In genomic region chr5:43432486-43433365, GRCh38 we compare ENCODE assay signal across 11 cellular contexts. TPM values are rescaled to one million over a fixed set of nuclear protein-coding genes. Genes with fewer than 3 reads are reported as not detected.
A peak's percentile ranks its signal among the peaks of the same experiment; 100 is the strongest.
DNase-seq lines count a peak whose midpoint lies in the region; ATAC-seq and TF ChIP-seq lines count a peak whose summit lies in the region.
"Had no signal": no experiment of that assay in that cellular context is flagged by ENCODE, and none has a peak within 500 bp of the region (broad histone marks: within the 10 kb centered on the region; RNA-seq: fewer than 3 reads in every experiment).

No MANE protein-coding gene starts in this region.

- no peaks in the 10 kb centered on the region for H3K9me3 ChIP-seq in adrenal gland (replicated peaks in 1 of 3)
- no peaks in the 10 kb centered on the region for H3K9me3 ChIP-seq in hepatocyte (ENCODE audit: low read depth)
- no peaks in the 10 kb centered on the region for H3K9me3 ChIP-seq in thyroid gland
- H3K9me3 ChIP-seq: sigmoid colon had no signal

- H3K4me1 ChIP-seq in adrenal gland (replicated peaks in 1 of 2) (peaks cover 0 to 9% of the 10 kb centered on the region in 2 donors), hepatocyte (ENCODE audit: insufficient read depth) (peaks cover 6% of the 10 kb centered on the region), thyroid gland (peaks cover 28 to 64% of the 10 kb centered on the region in 2 donors)

- H3K27ac ChIP-seq in adrenal gland, result no peak overlapping the region
- H3K27ac ChIP-seq in hepatocyte, result peak overlapping the region; percentile 68
- peak overlapping the region; percentile 82 to 95 (median 92) for H3K27ac ChIP-seq in thyroid gland
- H3K27ac ChIP-seq: 22Rv1 had no signal

- TF ChIP-seq POLR2A in adrenal gland (IDR thresholded peaks at IDR 0.05), result no peak
- TF ChIP-seq POLR2A in thyroid gland (IDR thresholded peaks at IDR 0.05), result no peak

- ATAC-seq in GM19467 (IDR thresholded peaks at IDR 0.05; ENCODE audit: unreplicated experiment), result no peak
- ATAC-seq: SK-N-SH treated with all-trans-retinoic acid at 6 μM for 48 hours had no signal

- no peak overlapping the region for H2AFZ ChIP-seq in hepatocyte

- 45 to 71% (median 60%) methylated on average over 3 of the region's 3 CpGs for WGBS in adrenal gland, 4 donors
- 78% methylated on average over 3 of the region's 3 CpGs for WGBS in hepatocyte (ENCODE audit: low lambda C conversion rate, missing lambda C conversion rate)
- 42% methylated on average over 3 of the region's 3 CpGs for WGBS in thyroid gland, 2 donors

- H3K4me3 ChIP-seq in adrenal gland, result no peak overlapping the region
- H3K4me3 ChIP-seq in hepatocyte, result no peak overlapping the region
- no peak overlapping the region for H3K4me3 ChIP-seq in thyroid gland (replicated peaks in 1 of 3)
- H3K4me3 ChIP-seq: sigmoid colon had no signal

- no peak overlapping the region for H3K4me2 ChIP-seq in hepatocyte

- H3K36me3 ChIP-seq in adrenal gland (replicated peaks in 1 of 2) (no peaks in the 10 kb centered on the region), hepatocyte (replicated peaks; ENCODE audit: insufficient read depth, low read depth) (no peaks in the 10 kb centered on the region), thyroid gland (no peaks in the 10 kb centered on the region)
- H3K36me3 ChIP-seq: sigmoid colon had no signal

- H3K9me2 ChIP-seq in hepatocyte (replicated peaks; ENCODE audit: insufficient read depth), result no peaks in the 10 kb centered on the region

- H4K20me1 ChIP-seq in hepatocyte (ENCODE audit: insufficient read depth, poor library complexity, severe bottlenecking), result no peaks in the 10 kb centered on the region

- intact Hi-C loops in adrenal gland (cut with DNase I), result no loop called here
- intact Hi-C loops in thyroid gland (cut with DNase I), result no loop called here

- TF ChIP-seq CTCF in adrenal gland (IDR thresholded peaks at IDR 0.05) (no peak), hepatocyte (IDR thresholded peaks at IDR 0.05; ENCODE audit: poor library complexity) (no peak), thyroid gland (IDR thresholded peaks at IDR 0.05) (no peak)

- DNase-seq in DMS 273 (lab: John Stamatoyannopoulos, UW; ENCODE audit: unreplicated experiment) (peak; percentile 72), DMS 273 treated with DMSO at 0.1 percent for 48 hours (lab: John Stamatoyannopoulos, UW) (no peak), adrenal gland (peak; percentile 22 to 71 (median 42)), hepatocyte (ENCODE audit: low spot score) (peak; percentile 72), thyroid gland (peak; percentile 91 to 92), NCI-H187 treated with DMSO at 0.1 percent for 48 hours (lab: John Stamatoyannopoulos, UW) (no peak)
- no peak for DNase-seq in activated CD4-positive, alpha-beta T cell treated with anti-CD3 and anti-CD28 coated beads, Interleukin-2, amount 50 U/mL, for 4 hours
- DNase-seq: sigmoid colon had no signal

- H3K27me3 ChIP-seq in adrenal gland (no peaks in the 10 kb centered on the region), hepatocyte (no peaks in the 10 kb centered on the region), thyroid gland (no peaks in the 10 kb centered on the region)
- H3K27me3 ChIP-seq: sigmoid colon had no signal

- no peaks in the 10 kb centered on the region for H3K79me2 ChIP-seq in hepatocyte

RNA-seq across cellular contexts. Expression of gene CCL28, which starts 20.5 kb away (rescaled TPM):
- total RNA-seq in adrenal gland, result 1 to 10 TPM in 3 of 8 donors, under 1 TPM in 5; 0.12 to 2.4 (median 0.89) TPM
- polyA plus RNA-seq in adrenal gland, result 1 to 10 TPM; 1.1 to 2.1 (median 1.7) TPM
- 0.52 and 0.80 TPM in 2 replicates for total RNA-seq in hepatocyte
- polyA plus RNA-seq in hepatocyte, result 0.80 and 1.1 TPM in 2 replicates
- total RNA-seq in thyroid gland, result 10 to 100 TPM; 21.5 to 44.7 (median 32.7) TPM

RNA-seq across cellular contexts. Expression of gene TMEM267, which starts 50.9 kb away (rescaled TPM):
- total RNA-seq in adrenal gland, result 10 to 100 TPM in 3 of 8 donors, 1 to 10 TPM in 5; 1.5 to 14.0 (median 7.1) TPM
- 10 to 100 TPM in 1 of 3 donors, 1 to 10 TPM in 2; 5.9 to 13.6 (median 7.3) TPM for polyA plus RNA-seq in adrenal gland
- 17.4 and 19.4 TPM in 2 replicates for total RNA-seq in hepatocyte
- polyA plus RNA-seq in hepatocyte, result 7.9 and 9.7 TPM in 2 replicates
- 10 to 100 TPM; 24.6 to 40.4 (median 29.2) TPM for total RNA-seq in thyroid gland

Comparison
In these comparisons a context has a peak if more than half of its experiments do, and no peak if none do; other contexts are left out.
1. DNase-seq: peak in DMS 273 (single experiment), adrenal gland (7 of 7), hepatocyte (single experiment) and thyroid gland (2 of 2); none in DMS 273 treated with DMSO at 0.1 percent for 48 hours (single experiment), NCI-H187 treated with DMSO at 0.1 percent for 48 hours (single experiment) and activated CD4-positive, alpha-beta T cell treated with anti-CD3 and anti-CD28 coated beads, Interleukin-2, amount 50 U/mL, for 4 hours (0 of 2).
2. H3K27ac ChIP-seq: peak in hepatocyte (single experiment) and thyroid gland (3 of 3); none in adrenal gland (0 of 5).
3. RNA of gene CCL28, which starts 20.5 kb away (total RNA-seq): 21.5 to 44.7 TPM in thyroid gland; 0.12 to 2.4 TPM in adrenal gland and 0.52 to 0.80 TPM in hepatocyte; every median in the first group is over 4 times any median in the second.